Comparison of ENCODE assay signal across 1 cellular context in the genomic region with DNA sequence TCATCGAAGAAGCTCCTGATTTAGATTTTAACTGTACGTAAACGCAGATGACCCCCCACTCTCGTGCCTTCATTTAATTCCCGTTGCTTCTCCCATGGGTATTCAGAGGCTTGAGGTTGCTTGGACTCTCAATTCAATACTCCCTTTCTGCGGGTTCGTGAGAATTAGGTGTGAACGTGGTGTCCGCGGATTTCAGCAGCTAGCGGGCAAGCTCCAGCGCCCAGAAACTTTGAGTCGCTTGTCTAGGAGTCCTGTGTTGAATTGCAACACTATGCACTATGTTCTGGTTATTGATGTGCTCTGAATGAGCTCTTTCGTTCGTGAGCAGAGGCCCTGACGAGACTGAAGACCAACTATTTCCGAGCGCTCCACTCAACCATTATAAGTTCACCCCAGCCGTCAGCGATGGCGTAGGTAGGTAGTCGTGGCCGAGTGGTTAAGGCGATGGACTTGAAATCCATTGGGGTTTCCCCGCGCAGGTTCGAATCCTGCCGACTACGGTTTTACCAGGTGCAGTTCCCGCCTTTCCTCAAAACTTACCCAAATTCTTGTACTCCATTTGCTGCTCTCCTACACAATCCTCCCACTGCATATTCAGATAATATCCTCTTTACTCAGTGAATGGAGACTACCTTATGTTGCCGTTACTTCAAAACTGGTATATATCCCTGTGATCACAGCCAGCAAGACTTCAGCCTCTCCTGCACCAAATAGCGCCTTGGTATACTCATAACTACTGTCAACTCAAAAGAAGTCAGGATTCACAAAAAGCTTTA.
TF ChIP-seq lines count a peak whose summit lies in the region.

No MANE protein-coding gene starts in this region.

TF ChIP-seq in HEK293, 187 proteins besides CTCF, POLR2A, EP300 and RAD21 (continued from another document):
- TF ChIP-seq, protein P1, sequence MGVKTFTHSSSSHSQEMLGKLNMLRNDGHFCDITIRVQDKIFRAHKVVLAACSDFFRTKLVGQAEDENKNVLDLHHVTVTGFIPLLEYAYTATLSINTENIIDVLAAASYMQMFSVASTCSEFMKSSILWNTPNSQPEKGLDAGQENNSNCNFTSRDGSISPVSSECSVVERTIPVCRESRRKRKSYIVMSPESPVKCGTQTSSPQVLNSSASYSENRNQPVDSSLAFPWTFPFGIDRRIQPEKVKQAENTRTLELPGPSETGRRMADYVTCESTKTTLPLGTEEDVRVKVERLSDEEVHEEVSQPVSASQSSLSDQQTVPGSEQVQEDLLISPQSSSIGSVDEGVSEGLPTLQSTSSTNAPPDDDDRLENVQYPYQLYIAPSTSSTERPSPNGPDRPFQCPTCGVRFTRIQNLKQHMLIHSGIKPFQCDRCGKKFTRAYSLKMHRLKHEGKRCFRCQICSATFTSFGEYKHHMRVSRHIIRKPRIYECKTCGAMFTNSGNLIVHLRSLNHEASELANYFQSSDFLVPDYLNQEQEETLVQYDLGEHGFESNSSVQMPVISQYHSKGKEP (tag by site-specific recombination; IDR thresholded peaks at IDR 0.05), result peak; percentile 81; the same call in 1 of the 2 replicates
